31 cellular contexts compared by ENCODE assay signal in genomic region chr7:36711256-36711655, GRCh38. TPM values are rescaled to one million over a fixed set of nuclear protein-coding genes. Genes with fewer than 3 reads are reported as not detected.
DNase-seq lines count a peak whose midpoint lies in the region; ATAC-seq, FAIRE-seq and TF ChIP-seq lines count a peak whose summit lies in the region.
"Had no signal": no experiment of that assay in that cellular context is flagged by ENCODE, and none has a peak within 500 bp of the region (broad histone marks: within the 10 kb centered on the region; RNA-seq: fewer than 3 reads in every experiment).

No MANE protein-coding gene starts in this region.

- ATAC-seq in activated CD8-positive, alpha-beta memory T cell treated with anti-CD3 and anti-CD28 coated beads, Interleukin-2, amount 10 ng/mL, durations not matched to agents 7 days and 5 days, result no peak
- ATAC-seq in GM18498 (IDR thresholded peaks at IDR 0.05; ENCODE audit: unreplicated experiment), result no peak

- H3K9me3 Mint-ChIP-seq in activated CD8-positive, alpha-beta memory T cell treated with anti-CD3 and anti-CD28 coated beads, Interleukin-2, amount 10 ng/mL, durations not matched to agents 7 days and 5 days (ENCODE audit: low read depth), result peaks cover 7% of the 10 kb centered on the region
- H3K9me3 Mint-ChIP-seq in activated naive CD8-positive, alpha-beta T cell treated with anti-CD3 and anti-CD28 coated beads for 36 hours, result peaks cover 29% of the 10 kb centered on the region

- H3K27ac Mint-ChIP-seq in activated CD8-positive, alpha-beta memory T cell treated with anti-CD3 and anti-CD28 coated beads, Interleukin-2, amount 10 ng/mL, durations not matched to agents 7 days and 5 days, result peak overlapping the region; percentile 53
- H3K27ac Mint-ChIP-seq in activated naive CD8-positive, alpha-beta T cell treated with anti-CD3 and anti-CD28 coated beads for 36 hours, result peak overlapping the region; percentile 72
- H3K27ac Mint-ChIP-seq: CD4-positive, CD25-positive, alpha-beta regulatory T cell; mesothelial cell of epicardium had no signal

- H3K27me3 ChIP-seq in testis (no peaks in the 10 kb centered on the region), stomach (no peaks in the 10 kb centered on the region)
- H3K27me3 ChIP-seq: breast epithelium, upper lobe of left lung had no signal

- TF ChIP-seq POLR2A in testis (IDR thresholded peaks at IDR 0.05) (no peak), stomach (IDR thresholded peaks at IDR 0.05) (no peak)

- no peak for TF ChIP-seq EP300 in stomach (IDR thresholded peaks at IDR 0.05)

- H3K27ac ChIP-seq in testis (no peak overlapping the region), stomach (no peak overlapping the region)
- H3K27ac ChIP-seq: breast epithelium, PC-9, upper lobe of left lung had no signal

- DNase-seq in activated CD8-positive, alpha-beta memory T cell treated with anti-CD3 and anti-CD28 coated beads, Interleukin-2, amount 10 ng/mL, durations not matched to agents 7 days and 5 days, result no peak
- DNase-seq in activated CD8-positive, alpha-beta memory T cell treated with anti-CD3 and anti-CD28 coated beads, Interleukin-2, amount 50 U/mL, for 4 hours, result no peak
- DNase-seq in activated naive CD8-positive, alpha-beta T cell treated with anti-CD3 and anti-CD28 coated beads for 36 hours, result no peak
- DNase-seq in kidney tubule cell (ENCODE audit: low spot score) (peak; percentile 60), urothelium cell line (ENCODE audit: low spot score) (peak; percentile 35), testis (no peak), stomach (no peak)
- DNase-seq: activated CD4-positive, CD25-positive, alpha-beta regulatory T cell treated with anti-CD3 and anti-CD28 coated beads, Interleukin-2, amount 50 U/mL, for 72 hours; activated CD8-positive, alpha-beta memory T cell treated with anti-CD3 and anti-CD28 coated beads for 24 hours; activated naive CD4-positive, alpha-beta T cell treated with Interleukin-2 at 50 U/mL for 16 hours; activated T-cell treated with anti-CD3 and anti-CD28 coated beads, Interleukin-2, amount 50 U/mL, for 4 hours; AML-193; amygdala; CD4-positive, CD25-positive, alpha-beta regulatory T cell; DND-41; islet precursor cell; Karpas-422; NCI-H1436; NCI-H345; NCI-H69; nucleus accumbens; PC-9; Right ventricle myocardium superior; stimulated activated CD4-positive, alpha-beta T cell treated with anti-CD3 and anti-CD28 coated beads, Interleukin-4, amount 100 ng/mL, for 1 hour; upper lobe of left lung had no signal

- H3K4me1 ChIP-seq in testis, result no peaks in the 10 kb centered on the region
- H3K4me1 ChIP-seq in stomach, result peaks cover 0 to 10% (median 2%) of the 10 kb centered on the region in 4 donors
- H3K4me1 ChIP-seq: breast epithelium, upper lobe of left lung had no signal

- H3K4me3 Mint-ChIP-seq in activated CD8-positive, alpha-beta memory T cell treated with anti-CD3 and anti-CD28 coated beads, Interleukin-2, amount 10 ng/mL, durations not matched to agents 7 days and 5 days, result peak overlapping the region; percentile 17
- H3K4me3 Mint-ChIP-seq in activated naive CD8-positive, alpha-beta T cell treated with anti-CD3 and anti-CD28 coated beads for 36 hours, result no peak overlapping the region
- H3K4me3 Mint-ChIP-seq: activated T-cell treated with anti-CD3 and anti-CD28 coated beads, Interleukin-2, amount 50 U/mL, for 4 hours; CD4-positive, CD25-positive, alpha-beta regulatory T cell; mesothelial cell of epicardium had no signal

- H3K4me1 Mint-ChIP-seq in activated CD8-positive, alpha-beta memory T cell treated with anti-CD3 and anti-CD28 coated beads, Interleukin-2, amount 10 ng/mL, durations not matched to agents 7 days and 5 days, result peaks cover 57% of the 10 kb centered on the region
- peaks cover 55% of the 10 kb centered on the region for H3K4me1 Mint-ChIP-seq in activated naive CD8-positive, alpha-beta T cell treated with anti-CD3 and anti-CD28 coated beads for 36 hours
- H3K4me1 Mint-ChIP-seq: CD4-positive, CD25-positive, alpha-beta regulatory T cell had no signal

- CTCF ChIA-PET in activated CD8-positive, alpha-beta memory T cell treated with anti-CD3 and anti-CD28 coated beads, Interleukin-2, amount 10 ng/mL, durations not matched to agents 7 days and 5 days (lab: Charles Lee), result no interaction called here

- H3K36me3 ChIP-seq in testis (ENCODE audit: low read depth, missing control alignments), result no peaks in the 10 kb centered on the region
- no peaks in the 10 kb centered on the region for H3K36me3 ChIP-seq in stomach
- H3K36me3 ChIP-seq: breast epithelium, upper lobe of left lung had no signal

- no peaks in the 10 kb centered on the region for H3K27me3 Mint-ChIP-seq in activated CD8-positive, alpha-beta memory T cell treated with anti-CD3 and anti-CD28 coated beads, Interleukin-2, amount 10 ng/mL, durations not matched to agents 7 days and 5 days
- no peaks in the 10 kb centered on the region for H3K27me3 Mint-ChIP-seq in activated naive CD8-positive, alpha-beta T cell treated with anti-CD3 and anti-CD28 coated beads for 36 hours

- TF ChIP-seq CTCF in testis (IDR thresholded peaks at IDR 0.05), result no peak
- TF ChIP-seq CTCF in stomach (IDR thresholded peaks at IDR 0.05), result no peak

- intact Hi-C loops in testis (cut with DNase I; ENCODE audit: low total_unique reads), result no loop called here
- intact Hi-C loops in stomach (cut with DNase I; ENCODE audit: low total_unique reads), result no loop called here

- no peak overlapping the region for H3K4me3 ChIP-seq in testis
- H3K4me3 ChIP-seq in stomach, result no peak overlapping the region
- H3K4me3 ChIP-seq: breast epithelium, PC-9, upper lobe of left lung had no signal

- H3K9me3 ChIP-seq in testis, result no peaks in the 10 kb centered on the region
- peaks cover 0 to 8% (median 3%) of the 10 kb centered on the region in 4 donors for H3K9me3 ChIP-seq in stomach
- H3K9me3 ChIP-seq: upper lobe of left lung had no signal

- FAIRE-seq in urothelium cell line (lab: Jason Lieb, UNC), result no peak
- FAIRE-seq: D721Med had no signal

- 81 to 89% methylated on average over 1 of the region's 1 CpG for WGBS in testis, 2 donors
- WGBS in stomach, 5 donors, result 75 to 93% (median 84%) methylated on average over 1 of the region's 1 CpG

- peaks cover 55% of the 10 kb centered on the region for H3K36me3 Mint-ChIP-seq in activated CD8-positive, alpha-beta memory T cell treated with anti-CD3 and anti-CD28 coated beads, Interleukin-2, amount 10 ng/mL, durations not matched to agents 7 days and 5 days
- peaks cover 67% of the 10 kb centered on the region for H3K36me3 Mint-ChIP-seq in activated naive CD8-positive, alpha-beta T cell treated with anti-CD3 and anti-CD28 coated beads for 36 hours
- H3K36me3 Mint-ChIP-seq: mesothelial cell of epicardium had no signal

RNA-seq across cellular contexts. Expression of gene AOAH, which starts 13.0 kb away (rescaled TPM):
- 10 to 100 TPM; 44.5 to 48.8 TPM for total RNA-seq in activated CD8-positive, alpha-beta memory T cell treated with anti-CD3 and anti-CD28 coated beads, Interleukin-2, amount 10 ng/mL, durations not matched to agents 7 days and 5 days
- total RNA-seq in activated naive CD8-positive, alpha-beta T cell treated with anti-CD3 and anti-CD28 coated beads for 36 hours, result 1 to 10 TPM; 5.3 to 7.1 TPM
- total RNA-seq in testis, result 1 to 10 TPM; 1.7 to 4.6 TPM
- polyA plus RNA-seq in testis (ENCODE audit: insufficient read depth, low read depth, low replicate concordance), result 3.8 TPM
- total RNA-seq in stomach, result 10 to 100 TPM in 2 of 5 donors, 1 to 10 TPM in 2, not detected in 1; 3.1 to 35.8 (median 7.4) TPM
- polyA plus RNA-seq in stomach, result 1 to 10 TPM; 1.6 to 4.3 (median 2.4) TPM
- total RNA-seq: A673, PC-9, pulmonary artery endothelial cell had no signal

Comparison
In these comparisons a context has a peak if more than half of its experiments do, and no peak if none do; other contexts are left out.
1. DNase-seq: peak in kidney tubule cell (single experiment) and urothelium cell line (single experiment); none in activated CD8-positive, alpha-beta memory T cell treated with anti-CD3 and anti-CD28 coated beads, Interleukin-2, amount 10 ng/mL, durations not matched to agents 7 days and 5 days (single experiment), activated CD8-positive, alpha-beta memory T cell treated with anti-CD3 and anti-CD28 coated beads, Interleukin-2, amount 50 U/mL, for 4 hours (single experiment), activated naive CD8-positive, alpha-beta T cell treated with anti-CD3 and anti-CD28 coated beads for 36 hours (single experiment), testis (single experiment) and stomach (single experiment).